8 cellular contexts compared by ENCODE assay signal in the genomic region with DNA sequence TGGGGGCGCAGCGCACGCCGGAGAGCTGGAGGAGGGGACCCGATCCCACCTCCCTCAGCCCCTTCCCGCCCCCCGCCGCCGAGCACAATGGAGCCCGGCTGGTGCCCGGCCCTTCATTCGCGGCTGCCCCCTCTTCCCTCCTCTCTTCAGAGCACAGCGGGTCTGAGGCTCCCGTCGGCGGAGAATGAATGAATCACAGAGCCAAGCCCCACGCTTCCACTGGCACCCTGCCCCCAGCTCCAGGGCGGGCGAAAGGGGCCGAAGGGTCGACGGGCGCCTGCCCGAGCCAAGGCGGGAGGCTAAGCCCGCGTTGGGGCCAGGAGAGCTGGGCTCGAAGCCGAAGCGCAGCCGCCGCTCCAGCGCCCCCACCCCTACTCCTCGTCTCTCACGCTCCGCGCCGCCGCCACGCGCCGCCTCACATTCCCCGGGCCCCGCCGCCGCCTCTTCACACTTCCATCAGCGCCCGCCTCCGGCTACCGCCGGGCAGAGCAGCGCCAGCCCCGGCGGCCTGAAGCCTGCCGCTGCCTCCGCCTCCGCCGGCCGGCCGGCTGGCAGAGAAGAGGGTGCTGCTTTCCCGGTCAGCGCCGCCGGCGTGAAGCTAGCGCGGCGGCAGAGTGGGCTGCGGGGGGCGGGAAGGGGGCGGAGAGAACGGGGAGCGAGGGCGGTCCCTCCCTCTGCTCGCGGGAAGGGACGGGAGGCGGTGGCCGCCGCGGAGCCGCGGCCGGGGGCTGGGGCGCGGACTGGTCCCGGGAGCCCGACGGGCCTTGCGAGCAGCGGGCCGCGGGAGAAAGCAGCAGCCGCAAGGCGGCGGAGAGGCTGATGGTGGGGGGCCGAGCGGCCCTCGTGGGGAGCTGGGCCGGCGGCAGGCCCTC. TPM values are rescaled to one million over a fixed set of nuclear protein-coding genes. Genes with fewer than 3 reads are reported as not detected.
DNase-seq lines count a peak whose midpoint lies in the region; ATAC-seq and TF ChIP-seq lines count a peak whose summit lies in the region.

A gene with protein sequence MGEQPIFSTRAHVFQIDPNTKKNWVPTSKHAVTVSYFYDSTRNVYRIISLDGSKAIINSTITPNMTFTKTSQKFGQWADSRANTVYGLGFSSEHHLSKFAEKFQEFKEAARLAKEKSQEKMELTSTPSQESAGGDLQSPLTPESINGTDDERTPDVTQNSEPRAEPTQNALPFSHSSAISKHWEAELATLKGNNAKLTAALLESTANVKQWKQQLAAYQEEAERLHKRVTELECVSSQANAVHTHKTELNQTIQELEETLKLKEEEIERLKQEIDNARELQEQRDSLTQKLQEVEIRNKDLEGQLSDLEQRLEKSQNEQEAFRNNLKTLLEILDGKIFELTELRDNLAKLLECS (minus strand): TSS at position 616 of the 872 bp plus-strand sequence. CDS start 1,360 bp downstream, outside the sequence.

- H3K9me2 ChIP-seq in PC-3 (replicated peaks; ENCODE audit: low read length), result no peaks in the 10 kb centered on the region

- peak within 1 kb of the TSS; percentile 64 for H3K9ac ChIP-seq in PC-3 (ENCODE audit: low read length)

- no peaks in the 10 kb centered on the region for H3F3A ChIP-seq in PC-3 (ENCODE audit: low read length, unreplicated experiment)

- peaks cover 9% of the 10 kb centered on the region for H3K4me1 Mint-ChIP-seq in Caco-2 (ENCODE audit: low read depth, unreplicated experiment)
- H3K4me1 Mint-ChIP-seq in naive thymus-derived CD4-positive, alpha-beta T cell, result peaks cover 6 to 53% (median 40%) of the 10 kb centered on the region in 7 donors
- peaks cover 14 to 49% of the 10 kb centered on the region in 2 donors for H3K4me1 Mint-ChIP-seq in stimulated activated naive B cell treated with anti-CD40 and anti-IgM and Interleukin-4, amounts not matched to agents 10 μg/mL and 1 μg/mL and 100 μg/mL, for 72 hours

- POLR2A ChIA-PET in Caco-2 (lab: Charles Lee), result interaction anchor here (0.6 to 2.1 kb wide), 13 partner anchors 12 to 869 kb away, joined by 3 to 13 read pairs (median 6); a partner anchor contains a TSS
- POLR2A ChIA-PET in PC-3 (lab: Charles Lee; ENCODE audit: unreplicated experiment), result interaction anchor here (0.5 to 0.7 kb wide), 5 partner anchors 49 to 1487 kb away, joined by 3 read pairs; no protein-coding TSS in a partner anchor
- POLR2A ChIA-PET in naive thymus-derived CD4-positive, alpha-beta T cell (lab: Charles Lee), result interaction anchor here (0.5 to 1.6 kb wide), 6 partner anchors 10 to 1789 kb away, joined by 3 to 10 read pairs (median 5); a partner anchor contains a TSS

- WGBS in esophagus squamous epithelium, 2 donors, result 0% methylated on average over 10 to 24 of the region's 102 CpGs

- H3K9me3 ChIP-seq in Caco-2 (no peaks in the 10 kb centered on the region), PC-3 (ENCODE audit: low read length) (no peaks in the 10 kb centered on the region), esophagus squamous epithelium (no peaks in the 10 kb centered on the region)
- H3K9me3 ChIP-seq in naive thymus-derived CD4-positive, alpha-beta T cell (ENCODE audit: control insufficient read depth in 2 of 3, low read length in 3 of 3), result no peaks in the 10 kb centered on the region

- H3K9me3 Mint-ChIP-seq in Caco-2 (ENCODE audit: unreplicated experiment), result no peaks in the 10 kb centered on the region
- H3K9me3 Mint-ChIP-seq in naive thymus-derived CD4-positive, alpha-beta T cell, result peaks cover 0 to 4% (median 0%) of the 10 kb centered on the region in 11 donors
- H3K9me3 Mint-ChIP-seq in stimulated activated naive B cell treated with anti-CD40 and anti-IgM and Interleukin-4, amounts not matched to agents 10 μg/mL and 1 μg/mL and 100 μg/mL, for 72 hours, result peaks cover 0 to 1% of the 10 kb centered on the region in 2 donors

- H3K36me3 ChIP-seq in Caco-2 (ENCODE audit: control insufficient read depth, insufficient read depth, low read length) (no peaks in the 10 kb centered on the region), PC-3 (ENCODE audit: low read depth, low read length) (no peaks in the 10 kb centered on the region), esophagus squamous epithelium (no peaks in the 10 kb centered on the region)
- no peaks in the 10 kb centered on the region for H3K36me3 ChIP-seq in naive thymus-derived CD4-positive, alpha-beta T cell (ENCODE audit: control insufficient read depth in 2 of 3, insufficient read depth in 3 of 3, low read length in 3 of 3)

- ATAC-seq in GM19468 (IDR thresholded peaks at IDR 0.05; ENCODE audit: extremely low read depth, unreplicated experiment), result peak; percentile 20
- peak; percentile 71 for ATAC-seq in PC-3
- ATAC-seq in naive thymus-derived CD4-positive, alpha-beta T cell, result peak; percentile 72
- peak; percentile 74 to 81 for ATAC-seq in stimulated activated naive B cell treated with anti-CD40 and anti-IgM and Interleukin-4, amounts not matched to agents 10 μg/mL and 1 μg/mL and 100 μg/mL, for 72 hours (replicated peaks)

- H3K79me2 ChIP-seq in PC-3 (ENCODE audit: low read length), result peaks cover 46% of the 10 kb centered on the region

- H3K4me1 ChIP-seq in Caco-2 (peaks cover 14% of the 10 kb centered on the region; the same call in 1 of the 2 replicates), PC-3 (ENCODE audit: insufficient read depth, low read length) (peaks cover 23% of the 10 kb centered on the region), esophagus squamous epithelium (peaks cover 0 to 48% (median 13%) of the 10 kb centered on the region in 3 donors)
- H3K4me1 ChIP-seq in naive thymus-derived CD4-positive, alpha-beta T cell (ENCODE audit: control insufficient read depth in 2 of 2, insufficient read depth in 2 of 2, low read length in 2 of 2), result peaks cover 4 to 26% of the 10 kb centered on the region in 2 donors

- H3K4me3 Mint-ChIP-seq in Caco-2 (ENCODE audit: unreplicated experiment), result peak within 1 kb of the TSS; percentile 85
- peak within 1 kb of the TSS; percentile 88 to 99 (median 98) for H3K4me3 Mint-ChIP-seq in naive thymus-derived CD4-positive, alpha-beta T cell
- peak within 1 kb of the TSS; percentile 85 to 98 for H3K4me3 Mint-ChIP-seq in stimulated activated naive B cell treated with anti-CD40 and anti-IgM and Interleukin-4, amounts not matched to agents 10 μg/mL and 1 μg/mL and 100 μg/mL, for 72 hours

- H3K36me3 Mint-ChIP-seq in Caco-2 (ENCODE audit: insufficient read depth, unreplicated experiment), result peaks cover 17% of the 10 kb centered on the region
- H3K36me3 Mint-ChIP-seq in naive thymus-derived CD4-positive, alpha-beta T cell, result no peaks in the 10 kb centered on the region
- peaks cover 2 to 3% of the 10 kb centered on the region in 2 donors for H3K36me3 Mint-ChIP-seq in stimulated activated naive B cell treated with anti-CD40 and anti-IgM and Interleukin-4, amounts not matched to agents 10 μg/mL and 1 μg/mL and 100 μg/mL, for 72 hours

- DNase-seq in Caco-2 (peak; percentile 86 to 88), HL-60 (ENCODE audit: low read depth in 1 of 2, low spot score in 1 of 2) (peak in 1 of 2 experiments; percentile 22), PC-3 (peak; percentile 67), activated T-helper 1 cell treated with Interleukin-2 at 50 U/mL for 16 hours (ENCODE audit: low read depth) (peak; percentile 48), esophagus squamous epithelium (lab: John Stamatoyannopoulos, UW) (no peak)
- DNase-seq in naive thymus-derived CD4-positive, alpha-beta T cell, result peak; percentile 62 to 80 (median 75)
- DNase-seq in stimulated activated naive B cell treated with anti-CD40 and anti-IgM and Interleukin-4, amounts not matched to agents 10 μg/mL and 1 μg/mL and 100 μg/mL, for 72 hours, result peak; percentile 67

- H3K27ac Mint-ChIP-seq in Caco-2 (ENCODE audit: unreplicated experiment), result peak within 1 kb of the TSS; percentile 91
- H3K27ac Mint-ChIP-seq in naive thymus-derived CD4-positive, alpha-beta T cell, result peak within 1 kb of the TSS; percentile 93 to 99 (median 98)
- H3K27ac Mint-ChIP-seq in stimulated activated naive B cell treated with anti-CD40 and anti-IgM and Interleukin-4, amounts not matched to agents 10 μg/mL and 1 μg/mL and 100 μg/mL, for 72 hours, result peak within 1 kb of the TSS; percentile 99

- H3K27me3 ChIP-seq in Caco-2 (replicated peaks; ENCODE audit: control insufficient read depth, insufficient read depth, low read length) (no peaks in the 10 kb centered on the region), HL-60 (ENCODE audit: insufficient read depth, poor library complexity, severe bottlenecking) (peaks cover 2% of the 10 kb centered on the region), PC-3 (ENCODE audit: low read length) (no peaks in the 10 kb centered on the region), esophagus squamous epithelium (no peaks in the 10 kb centered on the region)
- peaks cover 0 to 7% of the 10 kb centered on the region in 2 donors for H3K27me3 ChIP-seq in naive thymus-derived CD4-positive, alpha-beta T cell (ENCODE audit: control insufficient read depth in 2 of 2, insufficient read depth in 2 of 2, low read length in 2 of 2)

- H3K4me2 ChIP-seq in PC-3 (ENCODE audit: low read length), result peak within 1 kb of the TSS; percentile 98

- peak within 1 kb of the TSS; percentile 78 for H2AFZ ChIP-seq in PC-3 (ENCODE audit: low read length)

- intact Hi-C loops in Caco-2 (cut with micrococcal nuclease; ENCODE audit: unreplicated experiment) (loop anchor here (1.0 kb wide), 1 partner anchor 99 kb away; a partner anchor contains a TSS), PC-3 (cut with micrococcal nuclease) (loop anchor here (2.0 to 5.0 kb wide), 2 partner anchors 41 to 273 kb away; no protein-coding TSS in a partner anchor), esophagus squamous epithelium (cut with DNase I) (no loop called here)
- intact Hi-C loops in naive thymus-derived CD4-positive, alpha-beta T cell (cut with micrococcal nuclease), result loop anchor here (1.0 to 10.0 kb wide), 17 partner anchors 99 to 1789 kb away; a partner anchor contains a TSS

- peaks cover 11% of the 10 kb centered on the region; the same call in 1 of the 2 replicates for H4K20me1 ChIP-seq in PC-3 (ENCODE audit: low read length)

- no TSS peak for BruUV-seq in Caco-2 (replicated peaks; lab: Mats Ljungman, UMichigan)
- BruUV-seq in PC-3 (replicated peaks; lab: Mats Ljungman, UMichigan), result no TSS peak

- no peak for TF ChIP-seq CTCF in Caco-2 (IDR thresholded peaks at IDR 0.05; ENCODE audit: insufficient read depth in 1 of 2, low read depth in 1 of 2, low read length in 1 of 2, severe bottlenecking in 1 of 2, unreplicated experiment in 1 of 2)
- no peak for TF ChIP-seq CTCF in HL-60 (IDR thresholded peaks at IDR 0.05; ENCODE audit: insufficient read depth, low read length)
- no peak for TF ChIP-seq CTCF in PC-3 (conservative IDR thresholded peaks at IDR 0.05; ENCODE audit: low read depth, low read length)
- TF ChIP-seq CTCF in esophagus squamous epithelium (IDR thresholded peaks at IDR 0.05), result peak in 2 of 6 experiments; percentile 10 to 19

- peak within 1 kb of the TSS; percentile 93 for H3K4me3 ChIP-seq in Caco-2 (ENCODE audit: low read depth, low read length)
- H3K4me3 ChIP-seq in HL-60 (replicated peaks; ENCODE audit: insufficient read depth, low read length), result peak within 1 kb of the TSS; percentile 66
- H3K4me3 ChIP-seq in PC-3 (ENCODE audit: low read length), result peak within 1 kb of the TSS; percentile 91
- peak within 1 kb of the TSS; percentile 69 to 98 (median 76) for H3K4me3 ChIP-seq in esophagus squamous epithelium
- H3K4me3 ChIP-seq in naive thymus-derived CD4-positive, alpha-beta T cell (ENCODE audit: low read length), result peak within 1 kb of the TSS; percentile 71

- CTCF ChIA-PET in Caco-2 (lab: Charles Lee), result interaction anchor here (0.6 to 0.8 kb wide), 2 partner anchors 22 to 380 kb away, joined by 3 to 4 read pairs; no protein-coding TSS in a partner anchor
- CTCF ChIA-PET in PC-3 (lab: Charles Lee), result interaction anchor here (0.6 kb wide), 1 partner anchor 261 kb away, joined by 3 read pairs; no protein-coding TSS in a partner anchor
- CTCF ChIA-PET in naive thymus-derived CD4-positive, alpha-beta T cell (lab: Charles Lee), result interaction anchor here (1.0 kb wide), 1 partner anchor 344 kb away, joined by 3 read pairs; no protein-coding TSS in a partner anchor

- H3K27me3 Mint-ChIP-seq in Caco-2 (ENCODE audit: insufficient read depth, unreplicated experiment), result no peaks in the 10 kb centered on the region
- peaks cover 0 to 34% (median 23%) of the 10 kb centered on the region in 5 donors for H3K27me3 Mint-ChIP-seq in naive thymus-derived CD4-positive, alpha-beta T cell
- peaks cover 14 to 30% of the 10 kb centered on the region in 2 donors for H3K27me3 Mint-ChIP-seq in stimulated activated naive B cell treated with anti-CD40 and anti-IgM and Interleukin-4, amounts not matched to agents 10 μg/mL and 1 μg/mL and 100 μg/mL, for 72 hours

- no peak within 1 kb of the TSS for H3K27ac ChIP-seq in HL-60 (replicated peaks)
- peak within 1 kb of the TSS; percentile 65 for H3K27ac ChIP-seq in PC-3 (ENCODE audit: low read length)
- peak within 1 kb of the TSS; percentile 95 to 100 (median 96) for H3K27ac ChIP-seq in esophagus squamous epithelium
- peak within 1 kb of the TSS; percentile 97 for H3K27ac ChIP-seq in naive thymus-derived CD4-positive, alpha-beta T cell (ENCODE audit: low read depth, low read length)

- no peak for TF ChIP-seq POLR2A in esophagus squamous epithelium (IDR thresholded peaks at IDR 0.05)

RNA-seq across cellular contexts. Expression of the gene that starts here (rescaled TPM):
- total RNA-seq in Caco-2 (2022) (22.2 and 24.0 TPM in 2 replicates), PC-3 (2014; rRNA removed) (7.1 and 9.1 TPM in 2 replicates), esophagus squamous epithelium (10 to 100 TPM in 1 of 4 donors, 1 to 10 TPM in 3; 4.9 to 10.6 (median 8.2) TPM)
- 1 to 10 TPM; 1.9 to 4.3 (median 3.4) TPM for total RNA-seq in naive thymus-derived CD4-positive, alpha-beta T cell
- polyA plus RNA-seq in naive thymus-derived CD4-positive, alpha-beta T cell, result 1 to 10 TPM in 1 of 2 donors, under 1 TPM in 1; 0.83 to 1.4 TPM

Comparison
In these comparisons a context has a peak if more than half of its experiments do, and no peak if none do; other contexts are left out.
1. ATAC-seq: peak in every context shown above with its lines; median percentile 78 in stimulated activated naive B cell treated with anti-CD40 and anti-IgM and Interleukin-4, amounts not matched to agents 10 μg/mL and 1 μg/mL and 100 μg/mL, for 72 hours; 72 in naive thymus-derived CD4-positive, alpha-beta T cell; 71 in PC-3; 20 in GM19468.